8 cellular contexts compared by ENCODE assay signal in genomic region chr12:55068416-55069010, GRCh38. TPM values are rescaled to one million over a fixed set of nuclear protein-coding genes. Genes with fewer than 3 reads are reported as not detected.
DNase-seq lines count a peak whose midpoint lies in the region; ATAC-seq and TF ChIP-seq lines count a peak whose summit lies in the region.

No MANE protein-coding gene starts in this region.

- DNase-seq in DMS 273 treated with DMSO at 0.1 percent for 48 hours (lab: John Stamatoyannopoulos, UW) (peak; percentile 78), HPDE6-E6E7 (ENCODE audit: extremely low spot score) (peak; percentile 73), NCI-H748 treated with DMSO at 0.1 percent for 48 hours (lab: John Stamatoyannopoulos, UW) (peak; percentile 67), ascending aorta (ENCODE audit: low spot score in 2 of 2) (no peak), iPS DF 19.7 (ENCODE audit: low read depth, low spot score) (peak; percentile 73), spleen (no peak)

- intact Hi-C loops in ascending aorta (cut with DNase I), result no loop called here
- intact Hi-C loops in spleen (cut with DNase I; ENCODE audit: low total_unique reads), result no loop called here

- TF ChIP-seq CTCF in ascending aorta (IDR thresholded peaks at IDR 0.05) (peak; percentile 20 to 53 (median 44)), spleen (IDR thresholded peaks at IDR 0.05 in 8 of 11, conservative IDR thresholded peaks at IDR 0.05 in 3 of 11) (peak; percentile 26 to 82 (median 69))

- H3K9me3 ChIP-seq in ascending aorta (no peaks in the 10 kb centered on the region), spleen (no peaks in the 10 kb centered on the region)

- TF ChIP-seq POLR2A in spleen (IDR thresholded peaks at IDR 0.05), result no peak
- no peak for TF ChIP-seq POLR2A in GM18505 (IDR thresholded peaks at IDR 0.05; ENCODE audit: borderline replicate concordance, extremely low read depth, insufficient read depth, insufficient read length)

- H3K36me3 ChIP-seq in ascending aorta (no peaks in the 10 kb centered on the region), spleen (no peaks in the 10 kb centered on the region)

- H3K4me3 ChIP-seq in ascending aorta, result no peak overlapping the region
- no peak overlapping the region for H3K4me3 ChIP-seq in spleen

- ATAC-seq in GM19324 (IDR thresholded peaks at IDR 0.05; ENCODE audit: low FRiP score, unreplicated experiment), result peak; percentile 45
- ATAC-seq in GM18505 (IDR thresholded peaks at IDR 0.05; ENCODE audit: unreplicated experiment), result no peak

- H3K4me1 ChIP-seq in ascending aorta, result no peaks in the 10 kb centered on the region
- H3K4me1 ChIP-seq in spleen, result no peaks in the 10 kb centered on the region

- 57 to 75% (median 63%) methylated on average over 8 of the region's 8 CpGs for WGBS in spleen, 5 donors

- H3K27ac ChIP-seq in ascending aorta, result no peak overlapping the region
- no peak overlapping the region for H3K27ac ChIP-seq in spleen

- H3K27me3 ChIP-seq in ascending aorta, result no peaks in the 10 kb centered on the region
- peaks cover 0 to 3% (median 0%) of the 10 kb centered on the region in 7 donors for H3K27me3 ChIP-seq in spleen (replicated peaks in 1 of 7)

RNA-seq across cellular contexts. Expression of gene NEUROD4, which starts 48.7 kb away (rescaled TPM):
- total RNA-seq in ascending aorta (not detected), spleen (not detected)
- polyA plus RNA-seq in spleen, result not detected

RNA-seq across cellular contexts. Expression of gene OR9K2, which starts 57.7 kb away (rescaled TPM):
- total RNA-seq in ascending aorta (not detected), spleen (not detected)
- polyA plus RNA-seq in spleen, result not detected

Comparison
In these comparisons a context has a peak if more than half of its experiments do, and no peak if none do; other contexts are left out.
1. DNase-seq: peak in DMS 273 treated with DMSO at 0.1 percent for 48 hours (single experiment), HPDE6-E6E7 (single experiment), NCI-H748 treated with DMSO at 0.1 percent for 48 hours (single experiment) and iPS DF 19.7 (single experiment); none in ascending aorta (0 of 2) and spleen (single experiment).